In genomic region chr12:28088566-28089277, GRCh38 we compare ENCODE assay signal across 25 cellular contexts.
DNase-seq lines count a peak whose midpoint lies in the region; ATAC-seq, FAIRE-seq and TF ChIP-seq lines count a peak whose summit lies in the region.
"Had no signal": no experiment of that assay in that cellular context is flagged by ENCODE, and none has a peak within 500 bp of the region (broad histone marks: within the 10 kb centered on the region; RNA-seq: fewer than 3 reads in every experiment).

No MANE protein-coding gene starts in this region.

- H3K4me1 ChIP-seq in ACC112 (ENCODE audit: control insufficient read depth, insufficient read depth, low read length, unreplicated experiment), result peaks cover 36% of the 10 kb centered on the region
- H3K4me1 ChIP-seq in aorta (ENCODE audit: control insufficient read depth in 1 of 2, insufficient read depth in 2 of 2, low read length in 2 of 2), result peaks cover 2 to 6% of the 10 kb centered on the region in 2 donors
- H3K4me1 ChIP-seq in effector memory CD4-positive, alpha-beta T cell (ENCODE audit: control insufficient read depth, insufficient read depth, low read length, poor library complexity, severe bottlenecking), result no peaks in the 10 kb centered on the region
- H3K4me1 ChIP-seq: upper lobe of right lung had no signal

- 40 to 42% methylated on average over 3 of the region's 3 CpGs for WGBS in aorta, 2 donors

- H3K27me3 ChIP-seq in ACC112 (ENCODE audit: insufficient read depth, low read length) (no peaks in the 10 kb centered on the region), aorta (ENCODE audit: control insufficient read depth in 1 of 2, insufficient read depth in 2 of 2, low read length in 1 of 2) (no peaks in the 10 kb centered on the region)
- H3K27me3 ChIP-seq in effector memory CD4-positive, alpha-beta T cell (replicated peaks; ENCODE audit: control insufficient read depth, insufficient read depth, low read length, poor library complexity, severe bottlenecking), result no peaks in the 10 kb centered on the region
- H3K27me3 ChIP-seq: cardiac muscle cell, upper lobe of right lung had no signal

- no peaks in the 10 kb centered on the region for H3K9me3 Mint-ChIP-seq in WTC11
- H3K9me3 Mint-ChIP-seq: activated CD8-positive, alpha-beta T cell treated with anti-CD3 and anti-CD28 coated beads for 36 hours; stimulated activated naive CD8-positive, alpha-beta T cell treated with anti-CD3 and anti-CD28 coated beads, Interleukin-15, amount 100 ng/mL, for 72 hours had no signal

- DNase-seq in HPDE6-E6E7 (ENCODE audit: extremely low spot score) (peak; percentile 31), WTC11 (ENCODE audit: low spot score) (no peak), fibroblast of pulmonary artery (ENCODE audit: low read depth) (peak; percentile 21), aorta (no peak), retina (no peak), H54 (ENCODE audit: insufficient read length, low spot score) (no peak)
- DNase-seq in effector memory CD4-positive, alpha-beta T cell, result no peak
- DNase-seq: activated CD8-positive, alpha-beta T cell treated with anti-CD3 and anti-CD28 coated beads for 36 hours; activated T-cell treated with anti-CD3 and anti-CD28 coated beads, Interleukin-2, amount 50 U/mL, for 48 hours; GDM1; left cardiac atrium; mucosa of descending colon; NCI-H1105; right cardiac atrium; stimulated activated naive CD8-positive, alpha-beta T cell treated with anti-CD3 and anti-CD28 coated beads, Interleukin-15, amount 100 ng/mL, for 72 hours; T-helper 1 cell; upper lobe of right lung; WERI-Rb-1 had no signal

- no peaks in the 10 kb centered on the region for H3K36me3 Mint-ChIP-seq in WTC11
- H3K36me3 Mint-ChIP-seq: activated naive CD4-positive, alpha-beta T cell treated with anti-CD3 and anti-CD28 coated beads, Interleukin-2, amount 50 U/mL, for 72 hours had no signal

- POLR2A ChIA-PET in WTC11 (lab: Charles Lee), result no interaction called here

- no peak for TF ChIP-seq POLR2A in H54 (IDR thresholded peaks at IDR 0.05; ENCODE audit: low read depth, low read length)

- intact Hi-C loops in aorta (cut with DNase I), result loop anchor here in 1 of 2 donors (5.0 to 10.0 kb wide), 2 partner anchors 44 to 344 kb away; no protein-coding TSS in a partner anchor

- no peaks in the 10 kb centered on the region for H3K79me2 ChIP-seq in ACC112 (ENCODE audit: control insufficient read depth, insufficient read depth, low read length, unreplicated experiment)

- no peaks in the 10 kb centered on the region; the same call in 1 of the 2 replicates for H3K27me3 Mint-ChIP-seq in WTC11 (ENCODE audit: low read depth)

- no peaks in the 10 kb centered on the region for H3K9me3 ChIP-seq in aorta (ENCODE audit: control insufficient read depth, low read length)
- H3K9me3 ChIP-seq in effector memory CD4-positive, alpha-beta T cell (ENCODE audit: control insufficient read depth, low read length), result no peaks in the 10 kb centered on the region
- H3K9me3 ChIP-seq: A549, mucosa of descending colon, neutrophil, upper lobe of right lung had no signal

- H3K27ac ChIP-seq in ACC112 (ENCODE audit: low read depth, low read length), result peak overlapping the region; percentile 10; the same call in 1 of the 2 replicates
- H3K27ac ChIP-seq in aorta (ENCODE audit: low read depth in 1 of 2, low read length in 2 of 2), result peak overlapping the region in 1 of 2 donors; percentile 43
- H3K27ac ChIP-seq in effector memory CD4-positive, alpha-beta T cell (ENCODE audit: insufficient read depth, low read length, poor library complexity, severe bottlenecking), result no peak overlapping the region
- H3K27ac ChIP-seq: A549, cardiac muscle cell, neutrophil, RWPE1, upper lobe of right lung, WERI-Rb-1 had no signal

- ATAC-seq in WTC11 (0 out of 2 replicates have a peak, but pooled peaks have one; percentile 38), aorta (ENCODE audit: low FRiP score) (no peak)
- ATAC-seq: A549; activated CD8-positive, alpha-beta T cell treated with anti-CD3 and anti-CD28 coated beads for 36 hours; mucosa of descending colon; stimulated activated naive CD8-positive, alpha-beta T cell treated with anti-CD3 and anti-CD28 coated beads, Interleukin-15, amount 100 ng/mL, for 72 hours; upper lobe of right lung had no signal

- no peak overlapping the region for H2AFZ ChIP-seq in ACC112 (ENCODE audit: low read length, unreplicated experiment)

- CTCF ChIA-PET in WTC11 (lab: Charles Lee), result no interaction called here

- H3K4me3 ChIP-seq in ACC112 (ENCODE audit: low read depth, low read length) (no peak overlapping the region), fibroblast of pulmonary artery (replicated peaks; ENCODE audit: low read depth, low read length) (no peak overlapping the region), aorta (ENCODE audit: low read length in 2 of 2) (no peak overlapping the region)
- no peak overlapping the region for H3K4me3 ChIP-seq in effector memory CD4-positive, alpha-beta T cell (ENCODE audit: insufficient read depth, low read depth, low read length, poor library complexity, severe bottlenecking)
- H3K4me3 ChIP-seq: A549, cardiac muscle cell, mucosa of descending colon, upper lobe of right lung had no signal

- H3K4me3 Mint-ChIP-seq in WTC11, result no peak overlapping the region
- H3K4me3 Mint-ChIP-seq: activated CD8-positive, alpha-beta T cell treated with anti-CD3 and anti-CD28 coated beads for 36 hours; stimulated activated naive CD8-positive, alpha-beta T cell treated with anti-CD3 and anti-CD28 coated beads, Interleukin-15, amount 100 ng/mL, for 72 hours had no signal

- H3K36me3 ChIP-seq in ACC112 (ENCODE audit: insufficient read depth, low read length) (no peaks in the 10 kb centered on the region), aorta (ENCODE audit: control insufficient read depth in 1 of 2, insufficient read depth in 2 of 2, low read length in 1 of 2) (no peaks in the 10 kb centered on the region)
- H3K36me3 ChIP-seq in effector memory CD4-positive, alpha-beta T cell (ENCODE audit: control insufficient read depth, insufficient read depth, low read length), result no peaks in the 10 kb centered on the region
- H3K36me3 ChIP-seq: cardiac muscle cell, neutrophil, upper lobe of right lung, WERI-Rb-1 had no signal

- no peak for FAIRE-seq in H54 (lab: Jason Lieb, UNC)
- FAIRE-seq: A549, GM12891 had no signal

- TF ChIP-seq CTCF in WTC11 (IDR thresholded peaks at IDR 0.05) (no peak), fibroblast of pulmonary artery (IDR thresholded peaks at IDR 0.05; ENCODE audit: low read length, missing control alignments) (no peak)

- no peak overlapping the region; the same call in 1 of the 2 replicates for H3K27ac Mint-ChIP-seq in WTC11
- H3K27ac Mint-ChIP-seq: activated CD8-positive, alpha-beta T cell treated with anti-CD3 and anti-CD28 coated beads for 36 hours; activated naive CD4-positive, alpha-beta T cell treated with anti-CD3 and anti-CD28 coated beads, Interleukin-2, amount 50 U/mL, for 72 hours; stimulated activated naive CD8-positive, alpha-beta T cell treated with anti-CD3 and anti-CD28 coated beads, Interleukin-15, amount 100 ng/mL, for 72 hours had no signal

- peaks cover 18% of the 10 kb centered on the region for H3K4me1 Mint-ChIP-seq in WTC11

TF ChIP-seq in WTC11, 78 proteins besides CTCF, POLR2A, EP300 and RAD21:
- TF ChIP-seq NR3C1 (CRISPR knock-in tag; conservative IDR thresholded peaks at IDR 0.05; ENCODE audit: low read depth), result no peak
- no peak for TF ChIP-seq TEAD4 (CRISPR knock-in tag; IDR thresholded peaks at IDR 0.05)
- no peak for TF ChIP-seq SOX15 (CRISPR knock-in tag; IDR thresholded peaks at IDR 0.05)
- TF ChIP-seq CDX4 (CRISPR knock-in tag; IDR thresholded peaks at IDR 0.05; ENCODE audit: borderline replicate concordance), result no peak
- TF ChIP-seq, protein P1, sequence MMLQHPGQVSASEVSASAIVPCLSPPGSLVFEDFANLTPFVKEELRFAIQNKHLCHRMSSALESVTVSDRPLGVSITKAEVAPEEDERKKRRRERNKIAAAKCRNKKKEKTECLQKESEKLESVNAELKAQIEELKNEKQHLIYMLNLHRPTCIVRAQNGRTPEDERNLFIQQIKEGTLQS (CRISPR knock-in tag; conservative IDR thresholded peaks at IDR 0.05), result no peak
- TF ChIP-seq, protein P2, sequence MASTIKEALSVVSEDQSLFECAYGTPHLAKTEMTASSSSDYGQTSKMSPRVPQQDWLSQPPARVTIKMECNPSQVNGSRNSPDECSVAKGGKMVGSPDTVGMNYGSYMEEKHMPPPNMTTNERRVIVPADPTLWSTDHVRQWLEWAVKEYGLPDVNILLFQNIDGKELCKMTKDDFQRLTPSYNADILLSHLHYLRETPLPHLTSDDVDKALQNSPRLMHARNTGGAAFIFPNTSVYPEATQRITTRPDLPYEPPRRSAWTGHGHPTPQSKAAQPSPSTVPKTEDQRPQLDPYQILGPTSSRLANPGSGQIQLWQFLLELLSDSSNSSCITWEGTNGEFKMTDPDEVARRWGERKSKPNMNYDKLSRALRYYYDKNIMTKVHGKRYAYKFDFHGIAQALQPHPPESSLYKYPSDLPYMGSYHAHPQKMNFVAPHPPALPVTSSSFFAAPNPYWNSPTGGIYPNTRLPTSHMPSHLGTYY (CRISPR knock-in tag; IDR thresholded peaks at IDR 0.05), result no peak
- TF ChIP-seq OVOL2 (CRISPR knock-in tag; IDR thresholded peaks at IDR 0.05; ENCODE audit: borderline replicate concordance), result no peak

Comparison
In these comparisons a context has a peak if more than half of its experiments do, and no peak if none do; other contexts are left out.
1. DNase-seq: peak in HPDE6-E6E7 (single experiment) and fibroblast of pulmonary artery (single experiment); none in WTC11 (single experiment), aorta (0 of 2), effector memory CD4-positive, alpha-beta T cell (0 of 3), retina (single experiment) and H54 (single experiment).